1 cellular context compared by ENCODE assay signal in genomic region chr11:42901084-42901483, GRCh38.
TF ChIP-seq lines count a peak whose summit lies in the region.

No MANE protein-coding gene starts in this region.

TF ChIP-seq in SK-N-SH, 30 proteins besides CTCF, POLR2A, EP300 and RAD21 (continued from another document):
- TF ChIP-seq PBX3 (IDR thresholded peaks at IDR 0.05) = no peak
- TF ChIP-seq USF1 (IDR thresholded peaks at IDR 0.05; ENCODE audit: borderline replicate concordance, low read depth) = no peak
- peak; percentile 86 for TF ChIP-seq FOXJ3 (CRISPR knock-in tag; IDR thresholded peaks at IDR 0.05)
- TF ChIP-seq TCF12 (IDR thresholded peaks at IDR 0.05) = peak; percentile 43
- no peak for TF ChIP-seq NFIC (IDR thresholded peaks at IDR 0.05; ENCODE audit: borderline replicate concordance)
- TF ChIP-seq RCOR1 (IDR thresholded peaks at IDR 0.05; ENCODE audit: low read length) = peak; percentile 70
- no peak for TF ChIP-seq JUND (IDR thresholded peaks at IDR 0.05)
- TF ChIP-seq FOXM1 (IDR thresholded peaks at IDR 0.05; ENCODE audit: low read depth) = no peak
- TF ChIP-seq GATA2 (CRISPR knock-in tag; IDR thresholded peaks at IDR 0.05) = peak; percentile 93
- no peak; the same call in 1 of the 2 replicates for TF ChIP-seq SMC3 (IDR thresholded peaks at IDR 0.05; ENCODE audit: low read depth, low read length)
- TF ChIP-seq GABPA (IDR thresholded peaks at IDR 0.05; ENCODE audit: low read depth) = no peak
- no peak for TF ChIP-seq MEF2A (IDR thresholded peaks at IDR 0.05; ENCODE audit: borderline replicate concordance, low read depth)
- no peak for TF ChIP-seq FOSL2 (IDR thresholded peaks at IDR 0.05; ENCODE audit: borderline replicate concordance, low read depth)
- no peak for TF ChIP-seq EZH2phosphoT487 (IDR thresholded peaks at IDR 0.05; ENCODE audit: borderline replicate concordance, low read depth)
- no peak for TF ChIP-seq IRF3 (IDR thresholded peaks at IDR 0.05; ENCODE audit: low read depth, low read length)
- TF ChIP-seq SIN3A (IDR thresholded peaks at IDR 0.05; ENCODE audit: borderline replicate concordance, low read depth, low read length) = no peak
- 0 out of 2 replicates have a peak, but pooled peaks have one; percentile 18 for TF ChIP-seq TEAD4 (IDR thresholded peaks at IDR 0.05; ENCODE audit: borderline replicate concordance, insufficient read depth)
- TF ChIP-seq MAX (IDR thresholded peaks at IDR 0.05; ENCODE audit: low read depth) = no peak
